Comparison of ENCODE assay signal across 8 cellular contexts in genomic region chr2:167823066-167823465, GRCh38.
"Had no signal": no experiment of that assay in that cellular context is flagged by ENCODE, and none has a peak within 500 bp of the region (broad histone marks: within the 10 kb centered on the region; RNA-seq: fewer than 3 reads in every experiment).

No MANE protein-coding gene starts in this region.

- H3K4me3 ChIP-seq: GM23248, HAP-1 had no signal

- H2AFZ ChIP-seq: GM23248 had no signal

- H3K27ac ChIP-seq: GM23248, HL-60 had no signal

- H3K4me3 Mint-ChIP-seq: HFFc6 had no signal

- DNase-seq: GM23248, GOT3, H7, HFFc6, IMR-90 had no signal

- H3K27ac Mint-ChIP-seq: HFFc6 had no signal

- H3K9ac ChIP-seq: GM23248 had no signal

- H3K36me3 ChIP-seq: HAP-1 had no signal

- ATAC-seq: HCT116 had no signal
